ENCODE assay signal across 23 cellular contexts in genomic region chr2:11923935-11924334, GRCh38.
"Had no signal": no experiment of that assay in that cellular context is flagged by ENCODE, and none has a peak within 500 bp of the region (broad histone marks: within the 10 kb centered on the region; RNA-seq: fewer than 3 reads in every experiment).

No MANE protein-coding gene starts in this region.

- ATAC-seq: activated naive CD8-positive, alpha-beta T cell treated with anti-CD3 and anti-CD28 coated beads, Interleukin-2, amount 50 U/mL, for 24 hours; activated T-cell treated with anti-CD3 and anti-CD28 coated beads, Interleukin-2, amount 50 U/mL, for 4 hours; body of pancreas; SK-N-SH treated with all-trans-retinoic acid at 6 μM for 48 hours had no signal

- DNase-seq: activated B cell treated with CpG ODN at 0.5 μM for 24 hours; activated CD4-positive, alpha-beta memory T cell treated with anti-CD3 and anti-CD28 coated beads for 36 hours; activated CD4-positive, alpha-beta T cell treated with anti-CD3 and anti-CD28 coated beads for 1 hour; activated CD4-positive, alpha-beta T cell treated with anti-CD3 and anti-CD28 coated beads, Interleukin-2, amount 10 ng/mL, durations not matched to agents 24 days and 14 days; activated CD8-positive, alpha-beta memory T cell treated with anti-CD3 and anti-CD28 coated beads for 24 hours; activated effector memory CD4-positive, alpha-beta T cell treated with anti-CD3 and anti-CD28 coated beads, Interleukin-2, amount 50 U/mL, for 16 hours; activated naive CD4-positive, alpha-beta T cell treated with Interleukin-2 at 50 U/mL for 16 hours; activated naive CD8-positive, alpha-beta T cell treated with anti-CD3 and anti-CD28 coated beads, Interleukin-2, amount 50 U/mL, for 24 hours; activated T-cell treated with anti-CD3 and anti-CD28 coated beads, Interleukin-2, amount 50 U/mL, for 4 hours; amniotic stem cell; body of pancreas; central memory CD4-positive, alpha-beta T cell; MG63; MV-4-11; NCI-H1092 treated with DMSO at 0.1 percent for 48 hours; NCI-H1417 treated with DMSO at 0.1 percent for 48 hours; NCI-H187; NCI-H2081; NCI-H526 treated with DMSO at 0.1 percent for 48 hours; Peyer's patch; SHP77; SW 1271 had no signal
